30 cellular contexts compared by ENCODE assay signal in genomic region chr4:154441124-154441523, GRCh38. TPM values are rescaled to one million over a fixed set of nuclear protein-coding genes. Genes with fewer than 3 reads are reported as not detected.
"Had no signal": no experiment of that assay in that cellular context is flagged by ENCODE, and none has a peak within 500 bp of the region (broad histone marks: within the 10 kb centered on the region; RNA-seq: fewer than 3 reads in every experiment).

No MANE protein-coding gene starts in this region.

- H3K9me3 Mint-ChIP-seq: stimulated activated effector memory CD8-positive, alpha-beta T cell treated with anti-CD3 and anti-CD28 coated beads, Interleukin-12 subunit alpha, Interleukin-12 subunit beta, amount 100 ng/mL, for 72 hours; stimulated activated memory B cell treated with anti-CD40 and anti-IgM and Interleukin-4, amounts not matched to agents 10 μg/mL and 1 μg/mL and 100 μg/mL, for 72 hours; stimulated activated naive B cell treated with anti-CD40 and anti-IgM and Interleukin-4, amounts not matched to agents 10 μg/mL and 1 μg/mL and 100 μg/mL, for 72 hours; stimulated activated naive CD8-positive, alpha-beta T cell treated with anti-CD3 and anti-CD28 coated beads, Interleukin-15, amount 100 ng/mL, for 72 hours; stimulated activated naive CD8-positive, alpha-beta T cell treated with anti-CD3 and anti-CD28 coated beads, Interleukin-15, Interleukin-2, amounts not matched to agents 100 ng/mL and 50 ng/mL, for 24 hours; type B pancreatic cell had no signal

- H3K27me3 Mint-ChIP-seq: stimulated activated memory B cell treated with anti-CD40 and anti-IgM and Interleukin-4, amounts not matched to agents 10 μg/mL and 1 μg/mL and 100 μg/mL, for 72 hours; stimulated activated naive CD8-positive, alpha-beta T cell treated with anti-CD3 and anti-CD28 coated beads, Interleukin-15, amount 100 ng/mL, for 72 hours; type B pancreatic cell had no signal

- H3K36me3 ChIP-seq: stomach, suprapubic skin, thoracic aorta, thyroid gland, tibial artery, tibial nerve, transverse colon, upper lobe of left lung, upper lobe of right lung, uterus, vagina had no signal

- H3K27ac Mint-ChIP-seq: stimulated activated effector memory CD8-positive, alpha-beta T cell treated with anti-CD3 and anti-CD28 coated beads, Interleukin-12 subunit alpha, Interleukin-12 subunit beta, amount 100 ng/mL, for 72 hours; stimulated activated memory B cell treated with anti-CD40 and anti-IgM and Interleukin-4, amounts not matched to agents 10 μg/mL and 1 μg/mL and 100 μg/mL, for 72 hours; stimulated activated naive B cell treated with anti-CD40 and anti-IgM and Interleukin-4, amounts not matched to agents 10 μg/mL and 1 μg/mL and 100 μg/mL, for 72 hours; stimulated activated naive CD8-positive, alpha-beta T cell treated with anti-CD3 and anti-CD28 coated beads, Interleukin-15, amount 100 ng/mL, for 72 hours; stimulated activated naive CD8-positive, alpha-beta T cell treated with anti-CD3 and anti-CD28 coated beads, Interleukin-15, Interleukin-2, amounts not matched to agents 100 ng/mL and 50 ng/mL, for 24 hours; type B pancreatic cell had no signal

- H3K27ac ChIP-seq: stomach, suprapubic skin, testis, thoracic aorta, thyroid gland, tibial artery, tibial nerve, transverse colon, upper lobe of left lung, upper lobe of right lung, uterus, vagina had no signal

- H3K4me1 ChIP-seq: stomach, suprapubic skin, testis, thyroid gland, tibial artery, tibial nerve, transverse colon, upper lobe of left lung, upper lobe of right lung, uterus, vagina had no signal

- H3K4me3 Mint-ChIP-seq: stimulated activated effector memory CD8-positive, alpha-beta T cell treated with anti-CD3 and anti-CD28 coated beads, Interleukin-12 subunit alpha, Interleukin-12 subunit beta, amount 100 ng/mL, for 72 hours; stimulated activated memory B cell treated with anti-CD40 and anti-IgM and Interleukin-4, amounts not matched to agents 10 μg/mL and 1 μg/mL and 100 μg/mL, for 72 hours; stimulated activated naive B cell treated with anti-CD40 and anti-IgM and Interleukin-4, amounts not matched to agents 10 μg/mL and 1 μg/mL and 100 μg/mL, for 72 hours; stimulated activated naive CD8-positive, alpha-beta T cell treated with anti-CD3 and anti-CD28 coated beads, Interleukin-15, amount 100 ng/mL, for 72 hours; stimulated activated naive CD8-positive, alpha-beta T cell treated with anti-CD3 and anti-CD28 coated beads, Interleukin-15, Interleukin-2, amounts not matched to agents 100 ng/mL and 50 ng/mL, for 24 hours; type B pancreatic cell had no signal

- H3K4me3 ChIP-seq: stomach, suprapubic skin, testis, thoracic aorta, thyroid gland, tibial artery, tibial nerve, transverse colon, upper lobe of left lung, upper lobe of right lung, uterus, vagina had no signal

- FAIRE-seq: urothelium cell line had no signal

- ATAC-seq: stimulated activated effector memory CD8-positive, alpha-beta T cell treated with anti-CD3 and anti-CD28 coated beads, Interleukin-12 subunit alpha, Interleukin-12 subunit beta, amount 100 ng/mL, for 72 hours; stimulated activated memory B cell treated with anti-CD40 and anti-IgM and Interleukin-4, amounts not matched to agents 10 μg/mL and 1 μg/mL and 100 μg/mL, for 72 hours; stimulated activated naive B cell treated with anti-CD40 and anti-IgM and Interleukin-4, amounts not matched to agents 10 μg/mL and 1 μg/mL and 100 μg/mL, for 72 hours; stimulated activated naive CD8-positive, alpha-beta T cell treated with anti-CD3 and anti-CD28 coated beads, Interleukin-15, amount 100 ng/mL, for 72 hours; stimulated activated naive CD8-positive, alpha-beta T cell treated with anti-CD3 and anti-CD28 coated beads, Interleukin-15, Interleukin-2, amounts not matched to agents 100 U/mL and 50 U/mL, for 24 hours; upper lobe of right lung had no signal

- H3K27me3 ChIP-seq: stomach, suprapubic skin, testis, thyroid gland, tibial artery, tibial nerve, transverse colon, upper lobe of left lung, uterus, vagina had no signal

- H3K4me1 Mint-ChIP-seq: stimulated activated effector memory CD8-positive, alpha-beta T cell treated with anti-CD3 and anti-CD28 coated beads, Interleukin-12 subunit alpha, Interleukin-12 subunit beta, amount 100 ng/mL, for 72 hours; stimulated activated memory B cell treated with anti-CD40 and anti-IgM and Interleukin-4, amounts not matched to agents 10 μg/mL and 1 μg/mL and 100 μg/mL, for 72 hours; stimulated activated naive B cell treated with anti-CD40 and anti-IgM and Interleukin-4, amounts not matched to agents 10 μg/mL and 1 μg/mL and 100 μg/mL, for 72 hours; stimulated activated naive CD8-positive, alpha-beta T cell treated with anti-CD3 and anti-CD28 coated beads, Interleukin-15, amount 100 ng/mL, for 72 hours had no signal

- H3K36me3 Mint-ChIP-seq: stimulated activated effector memory CD8-positive, alpha-beta T cell treated with anti-CD3 and anti-CD28 coated beads, Interleukin-12 subunit alpha, Interleukin-12 subunit beta, amount 100 ng/mL, for 72 hours; stimulated activated memory B cell treated with anti-CD40 and anti-IgM and Interleukin-4, amounts not matched to agents 10 μg/mL and 1 μg/mL and 100 μg/mL, for 72 hours; stimulated activated naive B cell treated with anti-CD40 and anti-IgM and Interleukin-4, amounts not matched to agents 10 μg/mL and 1 μg/mL and 100 μg/mL, for 72 hours; type B pancreatic cell had no signal

- H3K9me3 ChIP-seq: stomach, suprapubic skin, testis, thoracic aorta, thyroid gland, tibial artery, tibial nerve, transverse colon, upper lobe of left lung, upper lobe of right lung, uterus, vagina had no signal

- DNase-seq: stimulated activated CD4-positive, alpha-beta T cell treated with anti-CD3 and anti-CD28 coated beads, Interleukin-2, amount 100 ng/mL, for 48 hours; stimulated activated CD4-positive, alpha-beta T cell treated with anti-CD3 and anti-CD28 coated beads, Interleukin-4, amount 100 ng/mL, for 1 hour; stimulated activated CD4-positive, alpha-beta T cell treated with anti-CD3 and anti-CD28 coated beads, Interleukin-4, amount 100 ng/mL, for 24 hours; stimulated activated CD4-positive, alpha-beta T cell treated with anti-CD3 and anti-CD28 coated beads, Interleukin-4, amount 100 ng/mL, for 4 hours; stimulated activated CD8-positive, alpha-beta memory T cell treated with anti-CD3 and anti-CD28 coated beads, Interleukin-4, amount 100 ng/mL, for 48 hours; stimulated activated naive B cell treated with anti-CD40 and anti-IgM and Interleukin-4, amounts not matched to agents 10 μg/mL and 1 μg/mL and 100 μg/mL, for 72 hours; stimulated activated naive CD4-positive, alpha-beta T cell; stimulated activated naive CD4-positive, alpha-beta T cell treated with Interleukin-2 at 50 U/mL for 16 hours; stimulated activated naive CD8-positive, alpha-beta T cell treated with anti-CD3 and anti-CD28 coated beads, Interleukin-15, amount 100 ng/mL, for 72 hours; stimulated activated naive CD8-positive, alpha-beta T cell treated with anti-CD3 and anti-CD28 coated beads, Interleukin-15, Interleukin-2, amounts not matched to agents 100 U/mL and 50 U/mL, for 24 hours; stomach; substantia nigra; testis; thyroid gland; tibial artery; transverse colon; trophoblast cell; upper lobe of left lung; upper lobe of right lung; uterus had no signal

RNA-seq across cellular contexts. Expression of gene DCHS2, which starts 50.5 kb away (rescaled TPM):
- total RNA-seq: subcutaneous adipose tissue had no signal
